In the genomic region with DNA sequence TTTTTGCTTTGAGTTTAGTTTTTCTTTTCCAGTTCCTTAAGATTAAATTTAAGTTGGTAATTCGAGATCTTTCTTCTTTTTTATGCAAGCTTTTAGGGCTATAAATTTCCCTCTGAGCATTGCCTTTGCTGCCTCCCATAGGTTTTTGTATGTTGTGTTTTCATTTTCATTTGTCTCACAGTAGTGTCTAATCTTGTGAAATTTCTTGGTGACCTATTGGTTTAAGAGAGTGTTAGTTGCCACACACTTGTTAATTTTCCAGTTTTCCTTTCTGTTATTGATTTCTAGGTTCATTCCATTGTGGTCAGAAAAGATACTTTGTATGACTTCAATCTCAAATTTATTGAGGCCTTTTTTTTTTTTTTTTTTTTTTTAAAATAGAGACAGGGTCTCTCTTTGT, we compare ENCODE assay signal across 19 cellular contexts. TPM values are rescaled to one million over a fixed set of nuclear protein-coding genes. Genes with fewer than 3 reads are reported as not detected.
A peak's percentile ranks its signal among the peaks of the same experiment; 100 is the strongest.
DNase-seq lines count a peak whose midpoint lies in the region; ATAC-seq, FAIRE-seq and TF ChIP-seq lines count a peak whose summit lies in the region.
"Had no signal": no experiment of that assay in that cellular context is flagged by ENCODE, and none has a peak within 500 bp of the region (broad histone marks: within the 10 kb centered on the region; RNA-seq: fewer than 3 reads in every experiment).

No MANE protein-coding gene starts in this region.

- ATAC-seq in natural killer cell (peak; percentile 41 to 57 (median 54)), HG03571 (IDR thresholded peaks at IDR 0.05; ENCODE audit: unreplicated experiment) (no peak), GM18868 (IDR thresholded peaks at IDR 0.05; ENCODE audit: unreplicated experiment) (no peak)
- ATAC-seq: left cardiac atrium, PC-3, sciatic nerve had no signal

- POLR2A ChIA-PET in activated CD4-positive, alpha-beta memory T cell treated with anti-CD3 and anti-CD28 coated beads for 36 hours (lab: Charles Lee) = interaction anchor here (1.5 to 1.7 kb wide), 2 partner anchors 78 to 187 kb away, joined by 4 to 5 read pairs; a partner anchor contains a TSS
- POLR2A ChIA-PET in activated CD4-positive, alpha-beta memory T cell treated with anti-CD3 and anti-CD28 coated beads, Interleukin-2, amount 10 ng/mL, durations not matched to agents 7 days and 5 days (lab: Charles Lee) = interaction anchor here (1.2 to 1.4 kb wide), 2 partner anchors 15 to 100 kb away, joined by 3 to 5 read pairs; no protein-coding TSS in a partner anchor

- H3K4me1 Mint-ChIP-seq in activated CD4-positive, alpha-beta memory T cell treated with anti-CD3 and anti-CD28 coated beads for 36 hours (ENCODE audit: low read depth) = peaks cover 54% of the 10 kb centered on the region
- peaks cover 41% of the 10 kb centered on the region for H3K4me1 Mint-ChIP-seq in activated CD4-positive, alpha-beta memory T cell treated with anti-CD3 and anti-CD28 coated beads, Interleukin-2, amount 10 ng/mL, durations not matched to agents 7 days and 5 days
- peaks cover 66% of the 10 kb centered on the region for H3K4me1 Mint-ChIP-seq in activated naive CD8-positive, alpha-beta T cell (ENCODE audit: low read depth)
- peaks cover 67 to 73% of the 10 kb centered on the region in 2 donors for H3K4me1 Mint-ChIP-seq in natural killer cell

- H3K36me3 Mint-ChIP-seq in activated CD4-positive, alpha-beta memory T cell treated with anti-CD3 and anti-CD28 coated beads for 36 hours = peaks cover 13% of the 10 kb centered on the region
- peaks cover 38% of the 10 kb centered on the region for H3K36me3 Mint-ChIP-seq in activated CD4-positive, alpha-beta memory T cell treated with anti-CD3 and anti-CD28 coated beads, Interleukin-2, amount 10 ng/mL, durations not matched to agents 7 days and 5 days (ENCODE audit: low read depth)
- peaks cover 20% of the 10 kb centered on the region for H3K36me3 Mint-ChIP-seq in activated naive CD8-positive, alpha-beta T cell
- no peaks in the 10 kb centered on the region for H3K36me3 Mint-ChIP-seq in natural killer cell

- peaks cover 12% of the 10 kb centered on the region for H3K9me3 Mint-ChIP-seq in activated CD4-positive, alpha-beta memory T cell treated with anti-CD3 and anti-CD28 coated beads for 36 hours
- H3K9me3 Mint-ChIP-seq in activated CD4-positive, alpha-beta memory T cell treated with anti-CD3 and anti-CD28 coated beads, Interleukin-2, amount 10 ng/mL, durations not matched to agents 7 days and 5 days = peaks cover 3% of the 10 kb centered on the region
- no peaks in the 10 kb centered on the region for H3K9me3 Mint-ChIP-seq in activated naive CD8-positive, alpha-beta T cell (ENCODE audit: low read depth)
- peaks cover 0 to 2% of the 10 kb centered on the region in 2 donors for H3K9me3 Mint-ChIP-seq in natural killer cell

- CTCF ChIA-PET in activated CD4-positive, alpha-beta memory T cell treated with anti-CD3 and anti-CD28 coated beads for 36 hours (lab: Charles Lee) = interaction anchor here (1.6 kb wide), 1 partner anchor 187 kb away, joined by 5 read pairs; a partner anchor contains a TSS
- CTCF ChIA-PET in activated CD4-positive, alpha-beta memory T cell treated with anti-CD3 and anti-CD28 coated beads, Interleukin-2, amount 10 ng/mL, durations not matched to agents 7 days and 5 days (lab: Charles Lee) = no interaction called here

- peak; percentile 39 for FAIRE-seq in GM18507 (lab: Jason Lieb, UNC)
- FAIRE-seq: D721Med, endothelial cell of umbilical vein, frontal cortex, G401.6 had no signal

- TF ChIP-seq CTCF in natural killer cell (IDR thresholded peaks at IDR 0.05) = no peak

- DNase-seq in activated CD4-positive, alpha-beta memory T cell treated with anti-CD3 and anti-CD28 coated beads for 36 hours = no peak
- no peak for DNase-seq in activated CD4-positive, alpha-beta memory T cell treated with anti-CD3 and anti-CD28 coated beads, Interleukin-2, amount 10 ng/mL, durations not matched to agents 7 days and 5 days
- no peak for DNase-seq in GM18507 (ENCODE audit: extremely low spot score, insufficient read length, low read depth)
- DNase-seq in natural killer cell = no peak
- DNase-seq in LoVo (ENCODE audit: low spot score) = no peak
- DNase-seq: activated naive CD4-positive, alpha-beta T cell; colonic mucosa; left cardiac atrium; NCI-H2107; NCI-H526; PC-3 had no signal

- H3K27ac Mint-ChIP-seq in activated CD4-positive, alpha-beta memory T cell treated with anti-CD3 and anti-CD28 coated beads for 36 hours = peak overlapping the region; percentile 70
- no peak overlapping the region for H3K27ac Mint-ChIP-seq in activated CD4-positive, alpha-beta memory T cell treated with anti-CD3 and anti-CD28 coated beads, Interleukin-2, amount 10 ng/mL, durations not matched to agents 7 days and 5 days
- H3K27ac Mint-ChIP-seq in activated naive CD8-positive, alpha-beta T cell = no peak overlapping the region
- peak overlapping the region; percentile 80 to 86 for H3K27ac Mint-ChIP-seq in natural killer cell

- H3K4me3 Mint-ChIP-seq in activated CD4-positive, alpha-beta memory T cell treated with anti-CD3 and anti-CD28 coated beads for 36 hours = no peak overlapping the region
- no peak overlapping the region for H3K4me3 Mint-ChIP-seq in activated CD4-positive, alpha-beta memory T cell treated with anti-CD3 and anti-CD28 coated beads, Interleukin-2, amount 10 ng/mL, durations not matched to agents 7 days and 5 days
- H3K4me3 Mint-ChIP-seq in activated naive CD8-positive, alpha-beta T cell = peak overlapping the region; percentile 62
- H3K4me3 Mint-ChIP-seq in natural killer cell = peak overlapping the region; percentile 74

- H3K27me3 Mint-ChIP-seq in activated CD4-positive, alpha-beta memory T cell treated with anti-CD3 and anti-CD28 coated beads for 36 hours = no peaks in the 10 kb centered on the region
- H3K27me3 Mint-ChIP-seq in activated CD4-positive, alpha-beta memory T cell treated with anti-CD3 and anti-CD28 coated beads, Interleukin-2, amount 10 ng/mL, durations not matched to agents 7 days and 5 days = no peaks in the 10 kb centered on the region
- no peaks in the 10 kb centered on the region for H3K27me3 Mint-ChIP-seq in activated naive CD8-positive, alpha-beta T cell
- no peaks in the 10 kb centered on the region for H3K27me3 Mint-ChIP-seq in natural killer cell (ENCODE audit: low read depth in 2 of 2)

- intact Hi-C loops in activated CD4-positive, alpha-beta memory T cell treated with anti-CD3 and anti-CD28 coated beads for 36 hours (cut with micrococcal nuclease) = loop anchor here (5.0 kb wide), 1 partner anchor 77 kb away; a partner anchor contains a TSS
- intact Hi-C loops in natural killer cell (cut with micrococcal nuclease) = loop anchor here (5.0 kb wide), 2 partner anchors 77 to 187 kb away; a partner anchor contains a TSS

RNA-seq across cellular contexts. Expression of a gene that starts 18.3 kb away (rescaled TPM):
- under 1 TPM; 0.80 to 0.97 TPM for total RNA-seq in activated CD4-positive, alpha-beta memory T cell treated with anti-CD3 and anti-CD28 coated beads for 36 hours
- total RNA-seq in activated CD4-positive, alpha-beta memory T cell treated with anti-CD3 and anti-CD28 coated beads, Interleukin-2, amount 10 ng/mL, durations not matched to agents 7 days and 5 days = 1 to 10 TPM; 1.4 to 1.6 TPM
- total RNA-seq in natural killer cell = 1 to 10 TPM; 1.9 to 3.6 (median 2.8) TPM

Comparison
In these comparisons a context has a peak if more than half of its experiments do, and no peak if none do; other contexts are left out.
1. H3K27ac Mint-ChIP-seq: peak in activated CD4-positive, alpha-beta memory T cell treated with anti-CD3 and anti-CD28 coated beads for 36 hours (single experiment) and natural killer cell (2 of 2); none in activated CD4-positive, alpha-beta memory T cell treated with anti-CD3 and anti-CD28 coated beads, Interleukin-2, amount 10 ng/mL, durations not matched to agents 7 days and 5 days (single experiment) and activated naive CD8-positive, alpha-beta T cell (single experiment).
2. H3K4me3 Mint-ChIP-seq: peak in activated naive CD8-positive, alpha-beta T cell (single experiment) and natural killer cell (single experiment); none in activated CD4-positive, alpha-beta memory T cell treated with anti-CD3 and anti-CD28 coated beads for 36 hours (single experiment) and activated CD4-positive, alpha-beta memory T cell treated with anti-CD3 and anti-CD28 coated beads, Interleukin-2, amount 10 ng/mL, durations not matched to agents 7 days and 5 days (single experiment).
3. ATAC-seq: peak in natural killer cell (3 of 3); none in HG03571 (single experiment) and GM18868 (single experiment).